1 cellular context compared by ENCODE assay signal in the genomic region with DNA sequence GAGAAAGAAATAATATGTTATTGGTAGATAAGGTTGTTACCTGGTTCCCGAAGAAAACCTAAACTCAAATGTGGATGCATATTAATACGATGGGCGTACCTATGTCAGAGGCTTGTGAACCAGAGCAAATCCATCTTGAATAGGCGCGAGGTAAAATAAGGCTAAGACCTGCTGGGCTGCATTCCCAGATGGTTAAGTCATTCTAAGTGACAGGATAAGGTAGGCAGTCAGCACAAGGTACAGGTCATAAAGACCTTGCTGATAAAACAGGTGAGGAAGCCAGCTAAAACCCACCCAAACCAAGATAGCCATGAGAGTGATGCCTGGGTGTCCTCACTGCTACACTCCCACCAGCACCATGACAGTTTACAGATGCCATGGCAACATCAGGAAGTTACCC.
TF ChIP-seq lines count a peak whose summit lies in the region.

No MANE protein-coding gene starts in this region.

TF ChIP-seq in GM23338, 12 proteins besides CTCF, POLR2A, EP300 and RAD21 (continued from another document):
- TF ChIP-seq, protein P1, sequence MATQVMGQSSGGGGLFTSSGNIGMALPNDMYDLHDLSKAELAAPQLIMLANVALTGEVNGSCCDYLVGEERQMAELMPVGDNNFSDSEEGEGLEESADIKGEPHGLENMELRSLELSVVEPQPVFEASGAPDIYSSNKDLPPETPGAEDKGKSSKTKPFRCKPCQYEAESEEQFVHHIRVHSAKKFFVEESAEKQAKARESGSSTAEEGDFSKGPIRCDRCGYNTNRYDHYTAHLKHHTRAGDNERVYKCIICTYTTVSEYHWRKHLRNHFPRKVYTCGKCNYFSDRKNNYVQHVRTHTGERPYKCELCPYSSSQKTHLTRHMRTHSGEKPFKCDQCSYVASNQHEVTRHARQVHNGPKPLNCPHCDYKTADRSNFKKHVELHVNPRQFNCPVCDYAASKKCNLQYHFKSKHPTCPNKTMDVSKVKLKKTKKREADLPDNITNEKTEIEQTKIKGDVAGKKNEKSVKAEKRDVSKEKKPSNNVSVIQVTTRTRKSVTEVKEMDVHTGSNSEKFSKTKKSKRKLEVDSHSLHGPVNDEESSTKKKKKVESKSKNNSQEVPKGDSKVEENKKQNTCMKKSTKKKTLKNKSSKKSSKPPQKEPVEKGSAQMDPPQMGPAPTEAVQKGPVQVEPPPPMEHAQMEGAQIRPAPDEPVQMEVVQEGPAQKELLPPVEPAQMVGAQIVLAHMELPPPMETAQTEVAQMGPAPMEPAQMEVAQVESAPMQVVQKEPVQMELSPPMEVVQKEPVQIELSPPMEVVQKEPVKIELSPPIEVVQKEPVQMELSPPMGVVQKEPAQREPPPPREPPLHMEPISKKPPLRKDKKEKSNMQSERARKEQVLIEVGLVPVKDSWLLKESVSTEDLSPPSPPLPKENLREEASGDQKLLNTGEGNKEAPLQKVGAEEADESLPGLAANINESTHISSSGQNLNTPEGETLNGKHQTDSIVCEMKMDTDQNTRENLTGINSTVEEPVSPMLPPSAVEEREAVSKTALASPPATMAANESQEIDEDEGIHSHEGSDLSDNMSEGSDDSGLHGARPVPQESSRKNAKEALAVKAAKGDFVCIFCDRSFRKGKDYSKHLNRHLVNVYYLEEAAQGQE (IDR thresholded peaks at IDR 0.05; ENCODE audit: unreplicated experiment): no peak
